In the genomic region with DNA sequence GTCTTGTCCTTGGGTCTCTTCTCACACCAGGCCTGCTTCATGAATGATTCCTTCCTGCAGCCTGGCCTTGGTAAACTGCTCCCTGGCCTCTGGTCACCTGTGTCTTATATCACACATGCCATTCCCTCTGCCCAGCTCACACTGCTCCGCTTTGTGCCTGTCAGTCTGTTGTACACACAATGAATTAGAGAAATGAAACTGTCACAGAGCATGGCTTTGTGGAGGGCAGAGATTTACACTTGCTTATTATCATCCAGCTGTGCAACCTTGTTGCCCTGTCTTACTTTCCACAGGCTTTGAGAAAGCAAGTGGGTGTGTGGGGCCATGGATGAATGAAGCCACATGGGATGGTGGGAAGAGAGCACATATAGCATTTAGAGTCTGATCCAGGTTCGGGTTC, we compare ENCODE assay signal across 25 cellular contexts. TPM values are rescaled to one million over a fixed set of nuclear protein-coding genes. Genes with fewer than 3 reads are reported as not detected.
A peak's percentile ranks its signal among the peaks of the same experiment; 100 is the strongest.
DNase-seq lines count a peak whose midpoint lies in the region; ATAC-seq, FAIRE-seq and TF ChIP-seq lines count a peak whose summit lies in the region.
"Had no signal": no experiment of that assay in that cellular context is flagged by ENCODE, and none has a peak within 500 bp of the region (broad histone marks: within the 10 kb centered on the region; RNA-seq: fewer than 3 reads in every experiment).

No MANE protein-coding gene starts in this region.

- no TSS peak for BruUV-seq in Caco-2 (replicated peaks; lab: Mats Ljungman, UMichigan)
- BruUV-seq in HepG2 (replicated peaks; lab: Mats Ljungman, UMichigan) = no TSS peak

- no peak overlapping the region for H3K4me3 Mint-ChIP-seq in Caco-2 (ENCODE audit: unreplicated experiment)
- no peak overlapping the region for H3K4me3 Mint-ChIP-seq in stimulated activated effector memory CD8-positive, alpha-beta T cell treated with anti-CD3 and anti-CD28 coated beads, Interleukin-12 subunit alpha, Interleukin-12 subunit beta, amount 100 ng/mL, for 72 hours

- no peaks in the 10 kb centered on the region for H3K27me3 Mint-ChIP-seq in Caco-2 (ENCODE audit: insufficient read depth, unreplicated experiment)

- in situ Hi-C loops in HepG2 (cut with HindIII; ENCODE audit: extremely low pct_ligation_motif_present, low pct_unique_long_range_greater_than_20kb) = no loop called here

- H3K36me3 Mint-ChIP-seq in Caco-2 (ENCODE audit: insufficient read depth, unreplicated experiment) = peaks cover 36% of the 10 kb centered on the region
- H3K36me3 Mint-ChIP-seq in stimulated activated effector memory CD8-positive, alpha-beta T cell treated with anti-CD3 and anti-CD28 coated beads, Interleukin-12 subunit alpha, Interleukin-12 subunit beta, amount 100 ng/mL, for 72 hours = no peaks in the 10 kb centered on the region

- no peak for TF ChIP-seq RAD21 in HepG2 (CRISPR knock-in tag; IDR thresholded peaks at IDR 0.05)

- H3K4me3 ChIP-seq in Caco-2 (ENCODE audit: low read depth, low read length) = no peak overlapping the region
- no peak overlapping the region for H3K4me3 ChIP-seq in HepG2 (replicated peaks in 1 of 3; ENCODE audit: insufficient read depth in 1 of 3, low read depth in 2 of 3, low read length in 3 of 3)
- H3K4me3 ChIP-seq: esophagus muscularis mucosa, lower lobe of right lung, sigmoid colon, upper lobe of right lung had no signal

- ATAC-seq in HepG2 (no peak), left cardiac atrium (no peak)
- no peak for ATAC-seq in stimulated activated effector memory CD8-positive, alpha-beta T cell treated with anti-CD3 and anti-CD28 coated beads, Interleukin-12 subunit alpha, Interleukin-12 subunit beta, amount 100 ng/mL, for 72 hours
- ATAC-seq: lower lobe of right lung had no signal

- H3K9me3 ChIP-seq in Caco-2 = no peaks in the 10 kb centered on the region
- no peaks in the 10 kb centered on the region for H3K9me3 ChIP-seq in HepG2 (ENCODE audit: low read length)
- H3K9me3 ChIP-seq: esophagus muscularis mucosa, lower lobe of right lung, sigmoid colon, upper lobe of right lung had no signal

- POLR2A ChIA-PET in Caco-2 (lab: Charles Lee) = interaction anchor here (1.4 to 2.2 kb wide), 2 partner anchors 11 to 23 kb away, joined by 5 to 36 read pairs; a partner anchor contains a TSS
- POLR2A ChIA-PET in RWPE1 (lab: Yijun Ruan, JAX; ENCODE audit: low non-redundant PET) = no interaction called here
- POLR2A ChIA-PET in HepG2 (lab: Yijun Ruan, JAX) = interaction anchor here (0.9 to 9.4 kb wide), 12 partner anchors 9 to 121 kb away, joined by 3 to 133 read pairs (median 5); a partner anchor contains a TSS

- H4K20me1 ChIP-seq in HepG2 (ENCODE audit: insufficient read depth, low read length) = no peaks in the 10 kb centered on the region

- H3K9ac ChIP-seq in HepG2 (ENCODE audit: insufficient read depth, low read depth, low read length) = no peak overlapping the region

- peaks cover 1% of the 10 kb centered on the region for H3K79me2 ChIP-seq in HepG2 (ENCODE audit: insufficient read depth, low read length)

- peaks cover 29% of the 10 kb centered on the region for H3K4me1 Mint-ChIP-seq in Caco-2 (ENCODE audit: low read depth, unreplicated experiment)
- no peaks in the 10 kb centered on the region for H3K4me1 Mint-ChIP-seq in stimulated activated effector memory CD8-positive, alpha-beta T cell treated with anti-CD3 and anti-CD28 coated beads, Interleukin-12 subunit alpha, Interleukin-12 subunit beta, amount 100 ng/mL, for 72 hours

- H3K27ac Mint-ChIP-seq in Caco-2 (ENCODE audit: unreplicated experiment) = peak overlapping the region; percentile 70
- peak overlapping the region; percentile 27 for H3K27ac Mint-ChIP-seq in stimulated activated effector memory CD8-positive, alpha-beta T cell treated with anti-CD3 and anti-CD28 coated beads, Interleukin-12 subunit alpha, Interleukin-12 subunit beta, amount 100 ng/mL, for 72 hours

- peak overlapping the region; percentile 37; the same call in 1 of the 2 replicates for H3K4me2 ChIP-seq in HepG2 (ENCODE audit: low read depth, low read length)

- H3K9me3 Mint-ChIP-seq in Caco-2 (ENCODE audit: unreplicated experiment) = no peaks in the 10 kb centered on the region
- H3K9me3 Mint-ChIP-seq in stimulated activated effector memory CD8-positive, alpha-beta T cell treated with anti-CD3 and anti-CD28 coated beads, Interleukin-12 subunit alpha, Interleukin-12 subunit beta, amount 100 ng/mL, for 72 hours = no peaks in the 10 kb centered on the region

- CTCF ChIA-PET in Caco-2 (lab: Charles Lee) = interaction anchor here (1.3 to 2.7 kb wide), 4 partner anchors 11 to 154 kb away, joined by 3 to 70 read pairs (median 9); a partner anchor contains a TSS
- CTCF ChIA-PET in RWPE1 (lab: Yijun Ruan, JAX) = interaction anchor here (1.4 kb wide), 2 partner anchors 48 to 83 kb away, joined by 3 to 4 read pairs; no protein-coding TSS in a partner anchor
- CTCF ChIA-PET in HepG2 (lab: Yijun Ruan, JAX; ENCODE audit: low intra/inter-chr PET ratio, low total read pairs) = no interaction called here

- H2AFZ ChIP-seq in HepG2 (ENCODE audit: low read length) = no peak overlapping the region

- DNase-seq in Caco-2 = no peak
- no peak for DNase-seq in RWPE1 (ENCODE audit: low spot score)
- no peak for DNase-seq in HepG2 (ENCODE audit: low spot score)
- no peak for DNase-seq in stimulated activated effector memory CD8-positive, alpha-beta T cell treated with anti-CD3 and anti-CD28 coated beads, Interleukin-12 subunit alpha, Interleukin-12 subunit beta, amount 100 ng/mL, for 72 hours (ENCODE audit: low spot score in 2 of 2)
- no peak for DNase-seq in dedifferentiated amniotic fluid mesenchymal stem cell (ENCODE audit: extremely low spot score)
- no peak for DNase-seq in DMS53 (lab: John Stamatoyannopoulos, UW)
- DNase-seq in left cardiac atrium = no peak
- DNase-seq: activated gamma-delta T cell; brain microvascular endothelial cell; effector CD8-positive, alpha-beta T cell; foreskin melanocyte; HCEC 1CT; hypothalamus; lower lobe of right lung; NCI-H1105 treated with DMSO at 0.1 percent for 48 hours; NCI-H2081 treated with DMSO at 0.1 percent for 48 hours; NCI-H82; SIG-M5; sigmoid colon; upper lobe of right lung had no signal

- no peak for TF ChIP-seq POLR2A in HepG2 (IDR thresholded peaks at IDR 0.05; ENCODE audit: insufficient read depth in 1 of 2, low read depth in 2 of 2, low read length in 2 of 2)

- no peak for TF ChIP-seq CTCF in Caco-2 (IDR thresholded peaks at IDR 0.05; ENCODE audit: insufficient read depth in 1 of 2, low read depth in 1 of 2, low read length in 1 of 2, severe bottlenecking in 1 of 2, unreplicated experiment in 1 of 2)
- TF ChIP-seq CTCF in RWPE1 (conservative IDR thresholded peaks at IDR 0.05; ENCODE audit: low read depth) = no peak
- no peak for TF ChIP-seq CTCF in HepG2 (CRISPR knock-in tag; IDR thresholded peaks at IDR 0.05)

- H3K4me1 ChIP-seq in Caco-2 (peaks cover 28% of the 10 kb centered on the region), HepG2 (ENCODE audit: insufficient read depth, low read length) (peaks cover 56% of the 10 kb centered on the region)
- H3K4me1 ChIP-seq: sigmoid colon had no signal

- intact Hi-C loops in Caco-2 (cut with micrococcal nuclease; ENCODE audit: unreplicated experiment) = loop anchor here (5.0 kb wide), 1 partner anchor 76 kb away; a partner anchor contains a TSS
- intact Hi-C loops in HepG2 (cut with micrococcal nuclease; ENCODE audit: unreplicated experiment) = loop anchor here (5.0 kb wide), 1 partner anchor 46 kb away; a partner anchor contains a TSS
- intact Hi-C loops in left cardiac atrium (cut with DNase I) = no loop called here

- H3K36me3 ChIP-seq in Caco-2 (ENCODE audit: control insufficient read depth, insufficient read depth, low read length) (peaks cover 5% of the 10 kb centered on the region; the same call in 1 of the 2 replicates), HepG2 (replicated peaks in 1 of 2; ENCODE audit: control insufficient read depth in 1 of 2, insufficient read depth in 2 of 2, low read length in 2 of 2) (peaks cover 14 to 31% of the 10 kb centered on the region in 2 experiments)
- H3K36me3 ChIP-seq: brain microvascular endothelial cell had no signal

- WGBS in HepG2 (ENCODE audit: low lambda C conversion rate) = 83% methylated on average over 2 of the region's 2 CpGs

- no peak for FAIRE-seq in HepG2 (lab: Jason Lieb, UNC)

- H3K27me3 ChIP-seq in Caco-2 (replicated peaks; ENCODE audit: control insufficient read depth, insufficient read depth, low read length) (no peaks in the 10 kb centered on the region), HepG2 (ENCODE audit: control insufficient read depth in 1 of 2, insufficient read depth in 2 of 2, low read length in 2 of 2) (no peaks in the 10 kb centered on the region)
- H3K27me3 ChIP-seq: brain microvascular endothelial cell, esophagus muscularis mucosa, sigmoid colon, upper lobe of right lung had no signal

- H3K27ac ChIP-seq in RWPE1 (peak overlapping the region; percentile 51), HepG2 (ENCODE audit: extremely low read length, insufficient read depth, low read length) (peak overlapping the region; percentile 67)
- H3K27ac ChIP-seq: brain microvascular endothelial cell, C4-2B, esophagus muscularis mucosa, lower lobe of right lung had no signal

- TF ChIP-seq EP300 in HepG2 (IDR thresholded peaks at IDR 0.05; ENCODE audit: low read depth in 2 of 2, low read length in 2 of 2) (no peak), HepG2 (CRISPR knock-in tag; IDR thresholded peaks at IDR 0.05; ENCODE audit: borderline replicate concordance) (no peak)

RNA-seq across cellular contexts. Expression of a gene that starts 22.4 kb away (rescaled TPM):
- total RNA-seq in Caco-2 (2022) = 71.9 and 84.0 TPM in 2 replicates
- total RNA-seq in HepG2 (2016; rRNA removed; fragmentation: Illumina TruSeq; extraction: Trizol) = 180 and 245 TPM in 2 replicates
- total RNA-seq in HepG2 (2016; cell fraction: cytosol; rRNA removed; fragmentation: Illumina TruSeq; extraction: Trizol; ENCODE audit: low read depth) = 28.5 and 29.7 TPM in 2 replicates
- 175 and 252 TPM in 2 replicates for total RNA-seq in HepG2 (2016; cell fraction: insoluble cytoplasmic fraction; rRNA removed; fragmentation: Illumina TruSeq; extraction: Trizol)
- 79.3 and 80.3 TPM in 2 replicates for total RNA-seq in HepG2 (2016; cell fraction: membrane; rRNA removed; fragmentation: Illumina TruSeq; extraction: Trizol)
- total RNA-seq in HepG2 (2016; cell fraction: nucleus; rRNA removed; fragmentation: Illumina TruSeq; extraction: Trizol) = 120 and 125 TPM in 2 replicates
- polyA plus RNA-seq in HepG2 (2011; rRNA removed) = 79.1 and 80.8 TPM in 2 replicates
- 72.4 and 72.5 TPM in 2 replicates for polyA plus RNA-seq in HepG2 (2011; cell fraction: cytosol; rRNA removed)
- polyA plus RNA-seq in HepG2 (2011; cell fraction: nucleus; rRNA removed) = 82.4 and 90.1 TPM in 2 replicates
- polyA plus RNA-seq in HepG2 (2012) = 70.0 and 93.3 TPM in 2 replicates
- 19.4 and 20.8 TPM in 2 replicates for polyA plus RNA-seq in HepG2 (2016; cell fraction: cytosol; fragmentation: Illumina TruSeq; extraction: Trizol; ENCODE audit: low read depth)
- polyA plus RNA-seq in HepG2 (2016; cell fraction: insoluble cytoplasmic fraction; fragmentation: Illumina TruSeq; extraction: Trizol; ENCODE audit: low read depth) = 213 and 225 TPM in 2 replicates
- 43.5 and 52.2 TPM in 2 replicates for polyA plus RNA-seq in HepG2 (2016; cell fraction: membrane; fragmentation: Illumina TruSeq; extraction: Trizol; ENCODE audit: low read depth)
- 137 and 153 TPM in 2 replicates for polyA plus RNA-seq in HepG2 (2016; cell fraction: nucleus; fragmentation: Illumina TruSeq; extraction: Trizol; ENCODE audit: insufficient read depth, low read depth)
- polyA minus RNA-seq in HepG2 (2011; rRNA and poly(A)+ RNA removed; ENCODE audit: low replicate concordance) = 42.9 and 77.2 TPM in 2 replicates
- polyA minus RNA-seq in HepG2 (2011; cell fraction: cytosol; rRNA and poly(A)+ RNA removed) = 64.1 and 78.1 TPM in 2 replicates
- polyA minus RNA-seq in HepG2 (2011; cell fraction: nucleus; rRNA and poly(A)+ RNA removed) = 127 and 128 TPM in 2 replicates
- 10 to 100 TPM; 38.3 to 58.0 TPM for total RNA-seq in left cardiac atrium

RNA-seq across cellular contexts. Expression of a gene that starts 45.5 kb away (rescaled TPM):
- total RNA-seq in Caco-2 (2022) (0.16 and 0.20 TPM in 2 replicates), HepG2 (2016; rRNA removed; fragmentation: Illumina TruSeq; extraction: Trizol) (0.04 TPM in 1 of 2 replicates, not detected in the other), left cardiac atrium (not detected)
- not detected in 2 replicates for total RNA-seq in HepG2 (2016; cell fraction: cytosol; rRNA removed; fragmentation: Illumina TruSeq; extraction: Trizol; ENCODE audit: low read depth)
- 0.04 TPM in 1 of 2 replicates, not detected in the other for total RNA-seq in HepG2 (2016; cell fraction: insoluble cytoplasmic fraction; rRNA removed; fragmentation: Illumina TruSeq; extraction: Trizol)
- total RNA-seq in HepG2 (2016; cell fraction: membrane; rRNA removed; fragmentation: Illumina TruSeq; extraction: Trizol) = 0.06 TPM in 1 of 2 replicates, not detected in the other
- total RNA-seq in HepG2 (2016; cell fraction: nucleus; rRNA removed; fragmentation: Illumina TruSeq; extraction: Trizol) = 0.25 TPM in 1 of 2 replicates, not detected in the other
- polyA plus RNA-seq in HepG2 (2011; rRNA removed) = not detected in 2 replicates
- not detected in 2 replicates for polyA plus RNA-seq in HepG2 (2011; cell fraction: cytosol; rRNA removed)
- not detected in 2 replicates for polyA plus RNA-seq in HepG2 (2011; cell fraction: nucleus; rRNA removed)
- 0.07 and 0.17 TPM in 2 replicates for polyA plus RNA-seq in HepG2 (2012)
- polyA plus RNA-seq in HepG2 (2016; cell fraction: cytosol; fragmentation: Illumina TruSeq; extraction: Trizol; ENCODE audit: low read depth) = not detected in 2 replicates
- polyA plus RNA-seq in HepG2 (2016; cell fraction: insoluble cytoplasmic fraction; fragmentation: Illumina TruSeq; extraction: Trizol; ENCODE audit: low read depth) = not detected in 2 replicates
- not detected in 2 replicates for polyA plus RNA-seq in HepG2 (2016; cell fraction: membrane; fragmentation: Illumina TruSeq; extraction: Trizol; ENCODE audit: low read depth)
- polyA plus RNA-seq in HepG2 (2016; cell fraction: nucleus; fragmentation: Illumina TruSeq; extraction: Trizol; ENCODE audit: insufficient read depth, low read depth) = not detected in 2 replicates
- polyA minus RNA-seq in HepG2 (2011; rRNA and poly(A)+ RNA removed; ENCODE audit: low replicate concordance) = 0.21 TPM in 1 of 2 replicates, not detected in the other
- polyA minus RNA-seq in HepG2 (2011; cell fraction: cytosol; rRNA and poly(A)+ RNA removed) = not detected in 2 replicates
- polyA minus RNA-seq in HepG2 (2011; cell fraction: nucleus; rRNA and poly(A)+ RNA removed) = not detected in 2 replicates
- total RNA-seq: esophagus muscularis mucosa, LHCN-M2, lower lobe of right lung, mucosa of gallbladder, posterior vena cava, sigmoid colon, upper lobe of right lung had no signal

Comparison
In these comparisons a context has a peak if more than half of its experiments do, and no peak if none do; other contexts are left out.
1. intact Hi-C loops: an anchor here in Caco-2 (5.0 kb wide) and HepG2 (5.0 kb wide); none called in left cardiac atrium.